18 cellular contexts compared by ENCODE assay signal in genomic region chr20:38934530-38934929, GRCh38. TPM values are rescaled to one million over a fixed set of nuclear protein-coding genes. Genes with fewer than 3 reads are reported as not detected.
DNase-seq lines count a peak whose midpoint lies in the region; ATAC-seq and TF ChIP-seq lines count a peak whose summit lies in the region.
"Had no signal": no experiment of that assay in that cellular context is flagged by ENCODE, and none has a peak within 500 bp of the region (broad histone marks: within the 10 kb centered on the region; RNA-seq: fewer than 3 reads in every experiment).

No MANE protein-coding gene starts in this region.

- BruUV-seq in HCT116 (replicated peaks; lab: Mats Ljungman, UMichigan), result no TSS peak

- no peak overlapping the region for H2AFZ ChIP-seq in HCT116 (ENCODE audit: low read depth, low read length, poor library complexity, severe bottlenecking)
- H2AFZ ChIP-seq: GM23338 had no signal

- H3K9me3 Mint-ChIP-seq in CD4-positive, alpha-beta T cell, result no peaks in the 10 kb centered on the region
- H3K9me3 Mint-ChIP-seq: CD8-positive, alpha-beta memory T cell; GM23338; H9; HFFc6 had no signal

- POLR2A ChIA-PET in HCT116 (lab: Charles Lee), result no interaction called here
- POLR2A ChIA-PET in CD4-positive, alpha-beta T cell (lab: Charles Lee), result no interaction called here

- peaks cover 5% of the 10 kb centered on the region for H3K4me1 Mint-ChIP-seq in CD4-positive, alpha-beta T cell (ENCODE audit: low read depth)

- H4K20me1 ChIP-seq in HCT116 (ENCODE audit: insufficient read depth), result peaks cover 7% of the 10 kb centered on the region; the same call in 1 of the 2 replicates

- H3K27me3 Mint-ChIP-seq in CD4-positive, alpha-beta T cell, result no peaks in the 10 kb centered on the region
- H3K27me3 Mint-ChIP-seq: B cell; CD4-positive, CD25-positive, alpha-beta regulatory T cell had no signal

- peaks cover 100% of the 10 kb centered on the region for H3K79me2 ChIP-seq in HCT116 (ENCODE audit: insufficient read depth, low read length)

- H3K4me1 ChIP-seq in HCT116 (ENCODE audit: control insufficient read depth in 1 of 2, insufficient read depth in 2 of 2, low read length in 2 of 2) (peaks cover 16 to 32% of the 10 kb centered on the region in 2 experiments), esophagus squamous epithelium (peaks cover 25 to 98% (median 76%) of the 10 kb centered on the region in 3 donors)

- H3K9me2 ChIP-seq in HCT116 (ENCODE audit: insufficient read depth), result no peaks in the 10 kb centered on the region

- no peak overlapping the region for H3K27ac Mint-ChIP-seq in CD4-positive, alpha-beta T cell
- H3K27ac Mint-ChIP-seq: B cell; CD8-positive, alpha-beta memory T cell; GM23338 had no signal

- intact Hi-C loops in HCT116 (cut with micrococcal nuclease) (no loop called here), esophagus squamous epithelium (cut with DNase I) (no loop called here)
- intact Hi-C loops in CD4-positive, alpha-beta T cell (cut with DNase I, micrococcal nuclease), result no loop called here

- H3K9me3 ChIP-seq in HCT116 (ENCODE audit: control insufficient read depth in 1 of 2, insufficient read depth in 1 of 2, low read depth in 1 of 2, low read length in 2 of 2), result no peaks in the 10 kb centered on the region
- no peaks in the 10 kb centered on the region for H3K9me3 ChIP-seq in esophagus squamous epithelium
- H3K9me3 ChIP-seq in CD4-positive, alpha-beta T cell (ENCODE audit: control insufficient read depth, low read length), result no peaks in the 10 kb centered on the region
- H3K9me3 ChIP-seq: BLaER1 had no signal

- H3K27me3 ChIP-seq in HCT116 (ENCODE audit: insufficient read depth, low read length) (no peaks in the 10 kb centered on the region), esophagus squamous epithelium (no peaks in the 10 kb centered on the region)
- H3K27me3 ChIP-seq in CD4-positive, alpha-beta T cell (ENCODE audit: control insufficient read depth, insufficient read depth, low read length), result no peaks in the 10 kb centered on the region
- H3K27me3 ChIP-seq: BLaER1 had no signal

- H3K4me3 ChIP-seq in HCT116 (replicated peaks in 1 of 2; ENCODE audit: low read depth in 1 of 2, low read length in 2 of 2), result no peak overlapping the region
- no peak overlapping the region for H3K4me3 ChIP-seq in esophagus squamous epithelium
- H3K4me3 ChIP-seq: BLaER1, GM12878, GM23338 had no signal

- no peak overlapping the region for H3K9ac ChIP-seq in HCT116 (ENCODE audit: low read length)
- H3K9ac ChIP-seq: BLaER1 had no signal

- TF ChIP-seq CTCF in HCT116 (IDR thresholded peaks at IDR 0.05 in 2 of 3, conservative IDR thresholded peaks at IDR 0.05 in 1 of 3; ENCODE audit: borderline replicate concordance in 1 of 3, insufficient read depth in 1 of 3, low read depth in 2 of 3, low read length in 2 of 3) (no peak), esophagus squamous epithelium (IDR thresholded peaks at IDR 0.05) (no peak)
- TF ChIP-seq CTCF in CD4-positive, alpha-beta T cell (IDR thresholded peaks at IDR 0.05), result no peak

- peak overlapping the region; percentile 36; the same call in 1 of the 2 replicates for H3K4me2 ChIP-seq in HCT116 (ENCODE audit: low read length)
- H3K4me2 ChIP-seq: BLaER1, GM23338 had no signal

- no peak overlapping the region for H3K4me3 Mint-ChIP-seq in CD4-positive, alpha-beta T cell
- H3K4me3 Mint-ChIP-seq: B cell; CD4-positive, CD25-positive, alpha-beta regulatory T cell; CD8-positive, alpha-beta memory T cell; GM23338; H9; HFFc6 had no signal

- TF ChIP-seq RAD21 in HCT116 (IDR thresholded peaks at IDR 0.05; ENCODE audit: low read depth), result no peak

- CTCF ChIA-PET in HCT116 (lab: Charles Lee), result no interaction called here
- CTCF ChIA-PET in CD4-positive, alpha-beta T cell (lab: Charles Lee), result interaction anchor here (0.7 kb wide), 1 partner anchor 36 kb away, joined by 4 read pairs; no protein-coding TSS in a partner anchor

- no peaks in the 10 kb centered on the region for H3K36me3 Mint-ChIP-seq in CD4-positive, alpha-beta T cell (ENCODE audit: low read depth)
- H3K36me3 Mint-ChIP-seq: CD8-positive, alpha-beta memory T cell had no signal

- peaks cover 12 to 45% of the 10 kb centered on the region in 2 experiments; a peak in 3 of 4 replicates for H3K36me3 ChIP-seq in HCT116 (ENCODE audit: control insufficient read depth in 1 of 2, insufficient read depth in 2 of 2, low read length in 2 of 2)
- peaks cover 0 to 6% (median 0%) of the 10 kb centered on the region in 3 donors for H3K36me3 ChIP-seq in esophagus squamous epithelium

- DNase-seq in HCT116 (ENCODE audit: low read depth, low spot score) (no peak), amniotic epithelial cell (ENCODE audit: low read depth) (peak; percentile 14), esophagus squamous epithelium (lab: John Stamatoyannopoulos, UW) (no peak), dermis blood vessel endothelial cell (no peak), NCI-H2227 (lab: John Stamatoyannopoulos, UW; ENCODE audit: unreplicated experiment) (no peak)
- no peak for DNase-seq in CD4-positive, alpha-beta T cell
- DNase-seq: CD4-positive, CD25-positive, alpha-beta regulatory T cell; CD8-positive, alpha-beta memory T cell; DMS79; GDM1; H9 had no signal

- no peak for TF ChIP-seq POLR2A in HCT116 (IDR thresholded peaks at IDR 0.05; ENCODE audit: borderline replicate concordance, extremely low read depth, insufficient read depth, insufficient read length)
- TF ChIP-seq POLR2A in esophagus squamous epithelium (IDR thresholded peaks at IDR 0.05), result no peak

- RAD21 ChIA-PET in HCT116 (lab: Charles Lee; ENCODE audit: low non-redundant PET in 1 of 2, low total read pairs in 2 of 2, uncharacterized antibody in 2 of 2, unreplicated experiment in 2 of 2), result no interaction called here

- ATAC-seq in HCT116, result no peak
- ATAC-seq in CD4-positive, alpha-beta T cell (ENCODE audit: poor library complexity), result no peak

- H3K27ac ChIP-seq in HCT116 (ENCODE audit: low read depth, low read length) (no peak overlapping the region), esophagus squamous epithelium (peak overlapping the region in 3 of 4 donors; percentile 0 to 78 (median 67))
- H3K27ac ChIP-seq in CD4-positive, alpha-beta T cell (ENCODE audit: low read depth, low read length), result no peak overlapping the region
- H3K27ac ChIP-seq: 22Rv1, BLaER1, C4-2B had no signal

- 64 to 80% methylated on average over 5 of the region's 5 CpGs for WGBS in esophagus squamous epithelium, 2 donors

TF ChIP-seq in HCT116, 20 proteins besides CTCF, POLR2A, EP300 and RAD21:
- TF ChIP-seq ATF3 (IDR thresholded peaks at IDR 0.05), result no peak
- TF ChIP-seq ZBTB33 (IDR thresholded peaks at IDR 0.05; ENCODE audit: extremely low read depth, insufficient replicate concordance, low read length), result no peak
- TF ChIP-seq ZFX (IDR thresholded peaks at IDR 0.05), result no peak
- no peak for TF ChIP-seq FOSL1 (IDR thresholded peaks at IDR 0.05; ENCODE audit: low read depth)
- no peak for TF ChIP-seq SRF (IDR thresholded peaks at IDR 0.05; ENCODE audit: low read depth)
- TF ChIP-seq JUND (IDR thresholded peaks at IDR 0.05), result no peak
- no peak for TF ChIP-seq CEBPB (IDR thresholded peaks at IDR 0.05; ENCODE audit: low read depth)
- no peak for TF ChIP-seq CBX3 (IDR thresholded peaks at IDR 0.05; ENCODE audit: low read depth)
TF ChIP-seq in HCT116: peak in this region for 0.

RNA-seq across cellular contexts. Expression of gene FAM83D, which starts 8.3 kb away (rescaled TPM):
- total RNA-seq in HCT116 (2021; ENCODE audit: unreplicated experiment) (51.1 TPM), esophagus squamous epithelium (100 to 1,000 TPM in 1 of 4 donors, 10 to 100 TPM in 3; 53.8 to 105 (median 81.9) TPM), dermis blood vessel endothelial cell (23.5 and 67.6 TPM in 2 replicates)
- 46.7 and 56.9 TPM in 2 replicates for polyA plus RNA-seq in HCT116 (2012)
- 1 to 10 TPM; 1.8 to 1.9 TPM for total RNA-seq in CD4-positive, alpha-beta T cell

RNA-seq across cellular contexts. Expression of gene DHX35, which starts 27.6 kb away (rescaled TPM):
- total RNA-seq in HCT116 (2021; ENCODE audit: unreplicated experiment), result 11.2 TPM
- 4.7 and 6.0 TPM in 2 replicates for polyA plus RNA-seq in HCT116 (2012)
- total RNA-seq in esophagus squamous epithelium, result 10 to 100 TPM in 2 of 4 donors, 1 to 10 TPM in 2; 4.4 to 14.7 (median 10.8) TPM
- 12.9 and 13.3 TPM in 2 replicates for total RNA-seq in dermis blood vessel endothelial cell
- total RNA-seq in CD4-positive, alpha-beta T cell, result 1 to 10 TPM; 7.3 to 7.6 TPM

Comparison
In these comparisons a context has a peak if more than half of its experiments do, and no peak if none do; other contexts are left out.
1. H3K27ac ChIP-seq: peak in esophagus squamous epithelium (3 of 4); none in HCT116 (single experiment) and CD4-positive, alpha-beta T cell (single experiment).